In the genomic region with DNA sequence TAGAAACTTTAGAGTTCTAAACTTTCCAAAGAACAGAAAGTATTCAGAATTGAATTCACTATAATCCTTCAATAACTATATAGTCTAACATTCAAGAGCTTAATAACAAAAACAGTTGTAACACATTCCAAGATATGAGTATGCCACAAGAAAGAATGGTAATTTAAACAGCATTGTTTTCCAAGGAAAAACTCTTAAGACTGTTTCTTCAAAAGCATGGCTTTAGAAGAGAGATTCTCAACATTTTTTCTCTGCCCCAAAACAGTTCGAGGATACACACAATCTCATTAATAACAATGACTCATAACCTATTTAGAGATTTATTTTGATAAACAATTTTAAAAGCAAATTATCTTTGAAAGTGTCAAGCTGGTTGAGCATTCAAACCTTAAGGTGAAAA, we compare ENCODE assay signal across 23 cellular contexts.
"Had no signal": no experiment of that assay in that cellular context is flagged by ENCODE, and none has a peak within 500 bp of the region (broad histone marks: within the 10 kb centered on the region; RNA-seq: fewer than 3 reads in every experiment).

No MANE protein-coding gene starts in this region.

- DNase-seq: activated CD4-positive, alpha-beta T cell treated with anti-CD3 and anti-CD28 coated beads, Interleukin-2, amount 50 U/mL, for 1 hour; activated CD4-positive, CD25-positive, alpha-beta regulatory T cell treated with anti-CD3 and anti-CD28 coated beads, Interleukin-2, amount 50 U/mL, for 72 hours; activated CD8-positive, alpha-beta memory T cell treated with anti-CD3 and anti-CD28 coated beads, Interleukin-2, amount 50 U/mL, for 48 hours; activated effector memory CD4-positive, alpha-beta T cell treated with Interleukin-2 at 50 U/mL for 16 hours; activated naive CD4-positive, alpha-beta T cell treated with anti-CD3 and anti-CD28 coated beads, Interleukin-2, amount 10 ng/mL, durations not matched to agents 7 days and 5 days; activated naive CD8-positive, alpha-beta T cell treated with anti-CD3 and anti-CD28 coated beads, Interleukin-2, amount 50 U/mL, for 24 hours; activated T-cell treated with anti-CD3 and anti-CD28 coated beads, Interleukin-2, amount 50 U/mL, for 48 hours; effector CD8-positive, alpha-beta T cell; esophagus squamous epithelium; foreskin keratinocyte; glutamatergic neuron; hypothalamus; islet precursor cell; left colon; midbrain; nephron progenitor cell; nucleus accumbens; posterior cingulate gyrus; stimulated activated CD4-positive, alpha-beta T cell treated with anti-CD3 and anti-CD28 coated beads, Interleukin-2, amount 100 ng/mL, for 24 hours; transverse colon; uterus had no signal

- H3K36me3 ChIP-seq: ascending aorta, esophagus squamous epithelium, transverse colon, uterus had no signal

- H3K9me3 ChIP-seq: ascending aorta, esophagus squamous epithelium, transverse colon, uterus had no signal

- ATAC-seq: activated naive CD8-positive, alpha-beta T cell treated with anti-CD3 and anti-CD28 coated beads, Interleukin-2, amount 50 U/mL, for 24 hours; foreskin keratinocyte; left colon had no signal

- H3K27me3 ChIP-seq: ascending aorta, esophagus squamous epithelium, foreskin keratinocyte, transverse colon, uterus had no signal

- H3K27ac ChIP-seq: ascending aorta, esophagus squamous epithelium, foreskin keratinocyte, transverse colon, uterus had no signal

- H3K4me1 ChIP-seq: ascending aorta, uterus had no signal

- H3K4me3 ChIP-seq: ascending aorta, esophagus squamous epithelium, lung, transverse colon, uterus had no signal
